ENCODE assay signal across 20 cellular contexts in genomic region chr5:118069452-118069851, GRCh38.
"Had no signal": no experiment of that assay in that cellular context is flagged by ENCODE, and none has a peak within 500 bp of the region (broad histone marks: within the 10 kb centered on the region; RNA-seq: fewer than 3 reads in every experiment).

No MANE protein-coding gene starts in this region.

- FAIRE-seq: colon, islet of Langerhans, pancreas, small intestine, urothelium cell line had no signal

- DNase-seq: effector CD4-positive, alpha-beta T cell; foreskin fibroblast; gastrocnemius medialis; heart left ventricle; kidney glomerular epithelial cell; left ventricle myocardium superior; lower lobe of right lung; naive thymus-derived CD8-positive, alpha-beta T cell; nephron progenitor cell; occipital lobe; pancreas; right lobe of liver; small intestine; stimulated activated CD4-positive, alpha-beta T cell treated with anti-CD3 and anti-CD28 coated beads, Interleukin-15, amount 100 ng/mL, for 24 hours; stimulated activated CD4-positive, alpha-beta T cell treated with anti-CD3 and anti-CD28 coated beads, Interleukin-2, amount 100 ng/mL, for 48 hours; stimulated activated naive B cell treated with anti-CD40 and anti-IgM and Interleukin-4, amounts not matched to agents 10 μg/mL and 1 μg/mL and 100 μg/mL, for 72 hours; upper lobe of left lung had no signal
